19 cellular contexts compared by ENCODE assay signal in genomic region chr4:83753260-83753659, GRCh38.
DNase-seq lines count a peak whose midpoint lies in the region; ATAC-seq and TF ChIP-seq lines count a peak whose summit lies in the region.
"Had no signal": no experiment of that assay in that cellular context is flagged by ENCODE, and none has a peak within 500 bp of the region (broad histone marks: within the 10 kb centered on the region; RNA-seq: fewer than 3 reads in every experiment).

No MANE protein-coding gene starts in this region.

- H3K9ac ChIP-seq in SK-N-SH: no peak overlapping the region

- in situ Hi-C loops in SK-MEL-5 (cut with HindIII; ENCODE audit: low pct_unique_long_range_greater_than_20kb, low sequenced_read_pairs): no loop called here

- no peak overlapping the region for H2AFZ ChIP-seq in SK-N-SH (ENCODE audit: low read depth)

- no peaks in the 10 kb centered on the region for H4K20me1 ChIP-seq in SK-N-SH (ENCODE audit: insufficient read depth)

- no peaks in the 10 kb centered on the region for H3F3A ChIP-seq in SK-N-SH (replicated peaks; ENCODE audit: insufficient read depth)

- no peak for DNase-seq in SK-N-SH
- DNase-seq in SK-MEL-5 (ENCODE audit: low read depth, low spot score): peak; percentile 5
- DNase-seq in fibroblast of the aortic adventitia (ENCODE audit: low read depth): no peak
- DNase-seq in retinal pigment epithelial cell (ENCODE audit: low read depth): no peak
- DNase-seq in superior temporal gyrus (ENCODE audit: extremely low spot score): no peak
- no peak for DNase-seq in NCI-H510A (lab: John Stamatoyannopoulos, UW)
- DNase-seq: 8988T, Calu3, DMS79 treated with DMSO at 0.1 percent for 48 hours, GDM1, KBM-7, NCI-H1048, NCI-H146, NCI-H2081 treated with DMSO at 0.1 percent for 48 hours, NCI-H226, NCI-H526 treated with DMSO at 0.1 percent for 48 hours, RPMI8226 had no signal

- H3K9me3 ChIP-seq in SK-N-SH: no peaks in the 10 kb centered on the region

- no peak overlapping the region for H3K27ac ChIP-seq in SK-N-SH (ENCODE audit: low read depth in 2 of 2, low read length in 1 of 2)

- CTCF ChIA-PET in SK-N-SH (lab: Yijun Ruan, JAX): no interaction called here

- 0% methylated on average over 2 of the region's 2 CpGs for WGBS in SK-N-SH (ENCODE audit: low lambda C conversion rate)

- TF ChIP-seq CTCF in SK-N-SH (IDR thresholded peaks at IDR 0.05) (peak; percentile 25; the same call in 1 of the 2 replicates), fibroblast of the aortic adventitia (IDR thresholded peaks at IDR 0.05; ENCODE audit: insufficient read depth, low read length) (peak; percentile 14), retinal pigment epithelial cell (conservative IDR thresholded peaks at IDR 0.05; ENCODE audit: low read depth, low read length) (peak; percentile 19)

- no peak for TF ChIP-seq RAD21 in SK-N-SH (IDR thresholded peaks at IDR 0.05; ENCODE audit: low read length)

- H3K36me3 ChIP-seq in SK-N-SH (replicated peaks in 1 of 2; ENCODE audit: control insufficient read depth in 1 of 2, insufficient read depth in 2 of 2, low read length in 1 of 2): no peaks in the 10 kb centered on the region

- no peaks in the 10 kb centered on the region; the same call in 1 of the 2 replicates for H3K27me3 ChIP-seq in SK-N-SH (ENCODE audit: insufficient read depth)

- no peak for TF ChIP-seq EP300 in SK-N-SH (IDR thresholded peaks at IDR 0.05; ENCODE audit: borderline replicate concordance in 1 of 2, low read depth in 1 of 2, low read length in 1 of 2)

- ATAC-seq in SK-N-SH treated with all-trans-retinoic acid at 6 μM for 48 hours (no peak), HG02678 (IDR thresholded peaks at IDR 0.05; ENCODE audit: unreplicated experiment) (no peak)

- POLR2A ChIA-PET in SK-N-SH (lab: Yijun Ruan, JAX): no interaction called here

- H3K4me1 ChIP-seq in SK-N-SH (ENCODE audit: control insufficient read depth in 1 of 2, insufficient read depth in 2 of 2, low read depth in 1 of 2, low read length in 1 of 2): no peaks in the 10 kb centered on the region

- no peaks in the 10 kb centered on the region for H3K79me2 ChIP-seq in SK-N-SH (ENCODE audit: insufficient read depth)

- H3K4me2 ChIP-seq in SK-N-SH: no peak overlapping the region

- no peak overlapping the region for H3K4me3 ChIP-seq in SK-N-SH (ENCODE audit: low read depth in 2 of 2, low read length in 1 of 2)
- H3K4me3 ChIP-seq in fibroblast of the aortic adventitia (ENCODE audit: low read depth, low read length): no peak overlapping the region
- no peak overlapping the region for H3K4me3 ChIP-seq in retinal pigment epithelial cell (ENCODE audit: low read length)

- H3K9me2 ChIP-seq in SK-N-SH: no peaks in the 10 kb centered on the region

TF ChIP-seq in SK-N-SH, 30 proteins besides CTCF, POLR2A, EP300 and RAD21:
- TF ChIP-seq MXI1 (IDR thresholded peaks at IDR 0.05; ENCODE audit: low read depth, low read length) (no peak), MAX (IDR thresholded peaks at IDR 0.05; ENCODE audit: low read depth) (no peak), ZBTB33 (IDR thresholded peaks at IDR 0.05; ENCODE audit: borderline replicate concordance, low read depth) (no peak), FOXJ3 (CRISPR knock-in tag; IDR thresholded peaks at IDR 0.05) (no peak), FOSL2 (IDR thresholded peaks at IDR 0.05; ENCODE audit: borderline replicate concordance, low read depth) (no peak), CHD2 (IDR thresholded peaks at IDR 0.05; ENCODE audit: low read length, partially characterized antibody) (no peak), GATA2 (CRISPR knock-in tag; IDR thresholded peaks at IDR 0.05) (no peak), TEAD4 (IDR thresholded peaks at IDR 0.05; ENCODE audit: borderline replicate concordance, insufficient read depth) (no peak)
TF ChIP-seq in SK-N-SH: peak in this region for 0.

TF ChIP-seq in SK-N-SH treated with all-trans-retinoic acid at 6 μM for 48 hours, 23 proteins besides CTCF, POLR2A, EP300 and RAD21:
- no peak for TF ChIP-seq ESRRG (CRISPR knock-in tag; IDR thresholded peaks at IDR 0.05)
- no peak for TF ChIP-seq TOX (CRISPR knock-in tag; IDR thresholded peaks at IDR 0.05; ENCODE audit: borderline replicate concordance)
- TF ChIP-seq ZFP3 (CRISPR knock-in tag; IDR thresholded peaks at IDR 0.05): no peak
- no peak for TF ChIP-seq ZFP30 (CRISPR knock-in tag; IDR thresholded peaks at IDR 0.05)
- TF ChIP-seq ZNF8 (CRISPR knock-in tag; IDR thresholded peaks at IDR 0.05): no peak
- no peak for TF ChIP-seq ISL1 (CRISPR knock-in tag; IDR thresholded peaks at IDR 0.05)
- TF ChIP-seq OSR1 (CRISPR knock-in tag; IDR thresholded peaks at IDR 0.05): no peak
- no peak for TF ChIP-seq PPARA (CRISPR knock-in tag; IDR thresholded peaks at IDR 0.05; ENCODE audit: borderline replicate concordance)
- TF ChIP-seq ZNF565 (CRISPR knock-in tag; conservative IDR thresholded peaks at IDR 0.05; ENCODE audit: low read depth): no peak
- TF ChIP-seq POU6F1 (CRISPR knock-in tag; IDR thresholded peaks at IDR 0.05; ENCODE audit: borderline replicate concordance, low read depth): no peak
- no peak for TF ChIP-seq ZC3H10 (CRISPR knock-in tag; IDR thresholded peaks at IDR 0.05)
- TF ChIP-seq TSHZ2 (CRISPR knock-in tag; IDR thresholded peaks at IDR 0.05): no peak
- TF ChIP-seq BACH2 (CRISPR knock-in tag; IDR thresholded peaks at IDR 0.05; ENCODE audit: borderline replicate concordance): no peak
